2 cellular contexts compared by ENCODE assay signal in the genomic region with DNA sequence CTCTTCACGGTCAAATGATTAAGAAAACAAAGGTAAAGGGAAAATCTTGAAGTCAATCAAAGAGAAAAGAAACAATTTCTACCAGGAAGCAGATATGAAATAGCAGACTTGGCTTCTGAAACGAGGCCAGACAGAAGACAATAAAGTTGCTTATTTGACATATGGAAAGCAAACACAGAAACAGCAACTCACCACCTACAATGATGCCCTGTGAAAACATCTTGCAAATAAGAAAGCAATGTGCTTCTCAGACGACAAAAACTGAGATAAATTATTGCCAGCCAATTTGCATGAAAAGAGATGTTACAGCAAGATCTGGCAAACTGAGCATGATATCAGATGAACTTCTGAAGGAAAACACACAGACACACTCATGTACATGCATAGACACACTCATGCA.
TF ChIP-seq lines count a peak whose summit lies in the region.

No MANE protein-coding gene starts in this region.

TF ChIP-seq in IMR-90, 13 proteins besides CTCF, POLR2A, EP300 and RAD21:
- no peak for TF ChIP-seq ELK1 (IDR thresholded peaks at IDR 0.05; ENCODE audit: borderline replicate concordance, low read depth, low read length)
- TF ChIP-seq BHLHE40 (IDR thresholded peaks at IDR 0.05; ENCODE audit: low read depth, low read length) = no peak
- no peak for TF ChIP-seq FOS (IDR thresholded peaks at IDR 0.05; ENCODE audit: low read depth, low read length)
- TF ChIP-seq CHD1 (IDR thresholded peaks at IDR 0.05; ENCODE audit: low read depth, low read length) = no peak
- TF ChIP-seq MXI1 (IDR thresholded peaks at IDR 0.05; ENCODE audit: borderline replicate concordance, low read depth, low read length) = no peak
- TF ChIP-seq USF2 (IDR thresholded peaks at IDR 0.05; ENCODE audit: low read depth, low read length) = no peak
- no peak for TF ChIP-seq MAFK (IDR thresholded peaks at IDR 0.05; ENCODE audit: low read depth, low read length)
- no peak for TF ChIP-seq RCOR1 (IDR thresholded peaks at IDR 0.05; ENCODE audit: insufficient replicate concordance, low read length)
- TF ChIP-seq NFE2L2 (IDR thresholded peaks at IDR 0.05; ENCODE audit: low read depth, low read length) = no peak
- TF ChIP-seq MAZ (IDR thresholded peaks at IDR 0.05; ENCODE audit: borderline replicate concordance, low read depth, low read length) = no peak
- TF ChIP-seq CEBPB (IDR thresholded peaks at IDR 0.05; ENCODE audit: low read depth, low read length) = no peak
- no peak for TF ChIP-seq SMC3 (IDR thresholded peaks at IDR 0.05; ENCODE audit: low read depth, low read length)
- TF ChIP-seq RFX5 (IDR thresholded peaks at IDR 0.05; ENCODE audit: low read depth, low read length) = no peak

TF ChIP-seq in GM12878, 131 proteins besides CTCF, POLR2A, EP300 and RAD21:
- TF ChIP-seq LARP7 (IDR thresholded peaks at IDR 0.05) (no peak), TCF12 (IDR thresholded peaks at IDR 0.05; ENCODE audit: low read depth, low read length) (no peak), DPF2 (IDR thresholded peaks at IDR 0.05) (no peak), YY1 (IDR thresholded peaks at IDR 0.05; ENCODE audit: low read depth, low read length) (no peak), ETV6 (conservative IDR thresholded peaks at IDR 0.05 in 1 of 2, IDR thresholded peaks at IDR 0.05 in 1 of 2; ENCODE audit: borderline replicate concordance in 1 of 2, low read depth in 1 of 2) (no peak)
- TF ChIP-seq, protein P1, sequence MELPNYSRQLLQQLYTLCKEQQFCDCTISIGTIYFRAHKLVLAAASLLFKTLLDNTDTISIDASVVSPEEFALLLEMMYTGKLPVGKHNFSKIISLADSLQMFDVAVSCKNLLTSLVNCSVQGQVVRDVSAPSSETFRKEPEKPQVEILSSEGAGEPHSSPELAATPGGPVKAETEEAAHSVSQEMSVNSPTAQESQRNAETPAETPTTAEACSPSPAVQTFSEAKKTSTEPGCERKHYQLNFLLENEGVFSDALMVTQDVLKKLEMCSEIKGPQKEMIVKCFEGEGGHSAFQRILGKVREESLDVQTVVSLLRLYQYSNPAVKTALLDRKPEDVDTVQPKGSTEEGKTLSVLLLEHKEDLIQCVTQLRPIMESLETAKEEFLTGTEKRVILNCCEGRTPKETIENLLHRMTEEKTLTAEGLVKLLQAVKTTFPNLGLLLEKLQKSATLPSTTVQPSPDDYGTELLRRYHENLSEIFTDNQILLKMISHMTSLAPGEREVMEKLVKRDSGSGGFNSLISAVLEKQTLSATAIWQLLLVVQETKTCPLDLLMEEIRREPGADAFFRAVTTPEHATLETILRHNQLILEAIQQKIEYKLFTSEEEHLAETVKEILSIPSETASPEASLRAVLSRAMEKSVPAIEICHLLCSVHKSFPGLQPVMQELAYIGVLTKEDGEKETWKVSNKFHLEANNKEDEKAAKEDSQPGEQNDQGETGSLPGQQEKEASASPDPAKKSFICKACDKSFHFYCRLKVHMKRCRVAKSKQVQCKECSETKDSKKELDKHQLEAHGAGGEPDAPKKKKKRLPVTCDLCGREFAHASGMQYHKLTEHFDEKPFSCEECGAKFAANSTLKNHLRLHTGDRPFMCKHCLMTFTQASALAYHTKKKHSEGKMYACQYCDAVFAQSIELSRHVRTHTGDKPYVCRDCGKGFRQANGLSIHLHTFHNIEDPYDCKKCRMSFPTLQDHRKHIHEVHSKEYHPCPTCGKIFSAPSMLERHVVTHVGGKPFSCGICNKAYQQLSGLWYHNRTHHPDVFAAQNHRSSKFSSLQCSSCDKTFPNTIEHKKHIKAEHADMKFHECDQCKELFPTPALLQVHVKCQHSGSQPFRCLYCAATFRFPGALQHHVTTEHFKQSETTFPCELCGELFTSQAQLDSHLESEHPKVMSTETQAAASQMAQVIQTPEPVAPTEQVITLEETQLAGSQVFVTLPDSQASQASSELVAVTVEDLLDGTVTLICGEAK (IDR thresholded peaks at IDR 0.05; ENCODE audit: borderline replicate concordance) = 0 out of 2 replicates have a peak, but pooled peaks have one; percentile 23
- TF ChIP-seq, protein P2, sequence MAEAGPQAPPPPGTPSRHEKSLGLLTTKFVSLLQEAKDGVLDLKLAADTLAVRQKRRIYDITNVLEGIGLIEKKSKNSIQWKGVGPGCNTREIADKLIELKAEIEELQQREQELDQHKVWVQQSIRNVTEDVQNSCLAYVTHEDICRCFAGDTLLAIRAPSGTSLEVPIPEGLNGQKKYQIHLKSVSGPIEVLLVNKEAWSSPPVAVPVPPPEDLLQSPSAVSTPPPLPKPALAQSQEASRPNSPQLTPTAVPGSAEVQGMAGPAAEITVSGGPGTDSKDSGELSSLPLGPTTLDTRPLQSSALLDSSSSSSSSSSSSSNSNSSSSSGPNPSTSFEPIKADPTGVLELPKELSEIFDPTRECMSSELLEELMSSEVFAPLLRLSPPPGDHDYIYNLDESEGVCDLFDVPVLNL (IDR thresholded peaks at IDR 0.05; ENCODE audit: low read depth, low read length) = no peak
